Comparison of ENCODE assay signal across 1 cellular context in genomic region chr20:8930691-8931090, GRCh38.
TF ChIP-seq lines count a peak whose summit lies in the region.

No MANE protein-coding gene starts in this region.

TF ChIP-seq in IMR-90, 13 proteins besides CTCF, POLR2A, EP300 and RAD21:
- TF ChIP-seq FOS (IDR thresholded peaks at IDR 0.05; ENCODE audit: low read depth, low read length) (no peak), MXI1 (IDR thresholded peaks at IDR 0.05; ENCODE audit: borderline replicate concordance, low read depth, low read length) (no peak)
